In genomic region chr12:90366286-90366685, GRCh38 we compare ENCODE assay signal across 23 cellular contexts.
DNase-seq lines count a peak whose midpoint lies in the region; ATAC-seq and TF ChIP-seq lines count a peak whose summit lies in the region.
"Had no signal": no experiment of that assay in that cellular context is flagged by ENCODE, and none has a peak within 500 bp of the region (broad histone marks: within the 10 kb centered on the region; RNA-seq: fewer than 3 reads in every experiment).

No MANE protein-coding gene starts in this region.

- no peaks in the 10 kb centered on the region for H3K36me3 Mint-ChIP-seq in neural progenitor cell
- no peaks in the 10 kb centered on the region for H3K36me3 Mint-ChIP-seq in activated naive CD4-positive, alpha-beta T cell treated with anti-CD3 and anti-CD28 coated beads for 36 hours (ENCODE audit: low read depth)
- H3K36me3 Mint-ChIP-seq: naive thymus-derived CD8-positive, alpha-beta T cell had no signal

- H3K27ac Mint-ChIP-seq in neural progenitor cell, result no peak overlapping the region
- H3K27ac Mint-ChIP-seq in activated naive CD4-positive, alpha-beta T cell treated with anti-CD3 and anti-CD28 coated beads for 36 hours, result no peak overlapping the region
- H3K27ac Mint-ChIP-seq: naive thymus-derived CD8-positive, alpha-beta T cell; progenitor cell of endocrine pancreas; stimulated activated naive CD8-positive, alpha-beta T cell treated with anti-CD3 and anti-CD28 coated beads, Interleukin-15, amount 100 ng/mL, for 72 hours; T-helper 17 cell had no signal

- H4K20me1 ChIP-seq in neural progenitor cell (ENCODE audit: low read depth), result no peaks in the 10 kb centered on the region

- peak; percentile 19 for DNase-seq in A172 (ENCODE audit: low spot score)
- DNase-seq in HT1080 (ENCODE audit: low read depth), result peak; percentile 15
- peak; percentile 51 to 74 for DNase-seq in cardiac fibroblast (ENCODE audit: low read depth in 2 of 2)
- DNase-seq in hepatic stellate cell (ENCODE audit: low spot score), result peak; percentile 9
- no peak for DNase-seq in neural progenitor cell (ENCODE audit: low spot score)
- no peak for DNase-seq in activated naive CD4-positive, alpha-beta T cell treated with anti-CD3 and anti-CD28 coated beads for 36 hours
- no peak for DNase-seq in NCI-H1930 (lab: John Stamatoyannopoulos, UW)
- DNase-seq: 8988T; activated CD4-positive, CD25-positive, alpha-beta regulatory T cell; adrenal gland; DMS53; head of caudate nucleus; Karpas-422; mammary epithelial cell; naive thymus-derived CD8-positive, alpha-beta T cell; NCI-H1694; NCI-H524; SHP77 treated with DMSO at 0.1 percent for 48 hours; stimulated activated naive CD8-positive, alpha-beta T cell treated with anti-CD3 and anti-CD28 coated beads, Interleukin-15, amount 100 ng/mL, for 72 hours; T-helper 17 cell had no signal

- H3K4me1 ChIP-seq in neural progenitor cell, result no peaks in the 10 kb centered on the region
- H3K4me1 ChIP-seq: adrenal gland, HAP-1 had no signal

- no peak overlapping the region for H3K4me3 Mint-ChIP-seq in neural progenitor cell
- no peak overlapping the region for H3K4me3 Mint-ChIP-seq in activated naive CD4-positive, alpha-beta T cell treated with anti-CD3 and anti-CD28 coated beads for 36 hours
- H3K4me3 Mint-ChIP-seq: naive thymus-derived CD8-positive, alpha-beta T cell; stimulated activated naive CD8-positive, alpha-beta T cell treated with anti-CD3 and anti-CD28 coated beads, Interleukin-15, amount 100 ng/mL, for 72 hours; T-helper 17 cell had no signal

- H2AFZ ChIP-seq in neural progenitor cell (replicated peaks), result no peak overlapping the region

- H3K36me3 ChIP-seq in neural progenitor cell, result no peaks in the 10 kb centered on the region
- H3K36me3 ChIP-seq: adrenal gland, HAP-1 had no signal

- H3K4me2 ChIP-seq in neural progenitor cell, result no peak overlapping the region

- CTCF ChIA-PET in activated naive CD4-positive, alpha-beta T cell treated with anti-CD3 and anti-CD28 coated beads for 36 hours (lab: Charles Lee), result no interaction called here

- intact Hi-C loops in activated naive CD4-positive, alpha-beta T cell treated with anti-CD3 and anti-CD28 coated beads for 36 hours (cut with micrococcal nuclease), result no loop called here

- no peak for ATAC-seq in HG03280 (IDR thresholded peaks at IDR 0.05; ENCODE audit: unreplicated experiment)
- ATAC-seq: naive thymus-derived CD8-positive, alpha-beta T cell; stimulated activated naive CD8-positive, alpha-beta T cell treated with anti-CD3 and anti-CD28 coated beads, Interleukin-15, amount 100 ng/mL, for 72 hours; T-helper 17 cell had no signal

- no peak for TF ChIP-seq CTCF in cardiac fibroblast (IDR thresholded peaks at IDR 0.05; ENCODE audit: low read depth, low read length)
- no peak for TF ChIP-seq CTCF in neural progenitor cell (IDR thresholded peaks at IDR 0.05)

- no peaks in the 10 kb centered on the region for H3K9me3 ChIP-seq in neural progenitor cell (ENCODE audit: low read depth)
- H3K9me3 ChIP-seq: adrenal gland, HAP-1 had no signal

- no peak overlapping the region for H3K9ac ChIP-seq in neural progenitor cell

- H3K4me1 Mint-ChIP-seq in neural progenitor cell, result no peaks in the 10 kb centered on the region
- H3K4me1 Mint-ChIP-seq in activated naive CD4-positive, alpha-beta T cell treated with anti-CD3 and anti-CD28 coated beads for 36 hours (ENCODE audit: low read depth), result no peaks in the 10 kb centered on the region
- H3K4me1 Mint-ChIP-seq: naive thymus-derived CD8-positive, alpha-beta T cell; stimulated activated naive CD8-positive, alpha-beta T cell treated with anti-CD3 and anti-CD28 coated beads, Interleukin-15, amount 100 ng/mL, for 72 hours; T-helper 17 cell had no signal

- no peaks in the 10 kb centered on the region for H3K9me3 Mint-ChIP-seq in neural progenitor cell
- H3K9me3 Mint-ChIP-seq in activated naive CD4-positive, alpha-beta T cell treated with anti-CD3 and anti-CD28 coated beads for 36 hours, result no peaks in the 10 kb centered on the region
- H3K9me3 Mint-ChIP-seq: naive thymus-derived CD8-positive, alpha-beta T cell; stimulated activated naive CD8-positive, alpha-beta T cell treated with anti-CD3 and anti-CD28 coated beads, Interleukin-15, amount 100 ng/mL, for 72 hours had no signal

- no peak overlapping the region for H3K27ac ChIP-seq in neural progenitor cell
- H3K27ac ChIP-seq: adrenal gland had no signal

- no peaks in the 10 kb centered on the region for H3K27me3 ChIP-seq in neural progenitor cell
- H3K27me3 ChIP-seq: adrenal gland had no signal

- H3K4me3 ChIP-seq in cardiac fibroblast (replicated peaks in 1 of 2; ENCODE audit: low read depth in 2 of 2, low read length in 2 of 2), result no peak overlapping the region
- no peak overlapping the region for H3K4me3 ChIP-seq in neural progenitor cell
- H3K4me3 ChIP-seq: adrenal gland, HAP-1 had no signal

- no peaks in the 10 kb centered on the region for H3K79me2 ChIP-seq in neural progenitor cell (ENCODE audit: low read depth)

- no peaks in the 10 kb centered on the region for H3F3A ChIP-seq in neural progenitor cell (ENCODE audit: low read depth)

- H3K27me3 Mint-ChIP-seq in neural progenitor cell (ENCODE audit: insufficient read depth, low read depth), result peaks cover 2% of the 10 kb centered on the region
- no peaks in the 10 kb centered on the region for H3K27me3 Mint-ChIP-seq in activated naive CD4-positive, alpha-beta T cell treated with anti-CD3 and anti-CD28 coated beads for 36 hours (ENCODE audit: low read depth)
- H3K27me3 Mint-ChIP-seq: progenitor cell of endocrine pancreas; stimulated activated naive CD8-positive, alpha-beta T cell treated with anti-CD3 and anti-CD28 coated beads, Interleukin-15, amount 100 ng/mL, for 72 hours; T-helper 17 cell had no signal

Comparison
In these comparisons a context has a peak if more than half of its experiments do, and no peak if none do; other contexts are left out.
1. DNase-seq: peak in A172 (single experiment), HT1080 (single experiment), cardiac fibroblast (2 of 2) and hepatic stellate cell (single experiment); none in neural progenitor cell (single experiment), activated naive CD4-positive, alpha-beta T cell treated with anti-CD3 and anti-CD28 coated beads for 36 hours (single experiment) and NCI-H1930 (0 of 2).